ENCODE assay signal across 8 cellular contexts in the genomic region with DNA sequence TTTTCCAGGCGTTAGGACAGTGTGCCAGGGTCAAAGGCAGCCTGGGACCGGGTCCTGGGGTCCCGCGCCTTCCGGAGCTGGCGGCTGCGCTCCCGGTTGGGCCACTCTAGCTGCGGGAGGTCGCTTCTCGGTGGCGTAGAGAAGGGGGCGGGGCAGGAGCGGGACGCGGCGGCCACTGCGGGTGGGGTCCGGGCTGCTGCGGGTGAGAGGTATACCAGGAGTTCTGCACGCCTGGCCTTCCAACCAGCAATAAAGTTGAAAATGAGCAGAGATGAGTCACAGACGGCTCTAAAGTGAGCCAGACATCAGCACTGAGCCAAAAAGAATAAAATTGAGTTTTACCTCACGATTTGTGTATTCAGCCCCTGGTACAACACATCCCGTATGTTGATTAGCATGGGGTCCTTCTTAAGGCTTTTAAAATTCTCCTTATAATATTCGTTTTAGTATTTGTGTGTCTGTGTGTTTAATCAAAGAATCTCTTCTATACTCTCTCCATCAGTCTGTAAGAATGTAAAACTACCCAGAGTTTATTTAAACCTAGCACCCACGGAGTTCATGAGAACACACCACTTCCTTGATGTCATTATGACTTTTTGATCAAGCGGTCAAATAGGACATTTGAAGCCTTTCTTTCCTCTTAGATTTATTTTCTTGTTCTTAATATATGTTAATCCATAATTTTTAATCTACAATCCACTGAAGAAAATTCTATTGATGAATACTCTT. TPM values are rescaled to one million over a fixed set of nuclear protein-coding genes. Genes with fewer than 3 reads are reported as not detected.
A peak's percentile ranks its signal among the peaks of the same experiment; 100 is the strongest.
DNase-seq lines count a peak whose midpoint lies in the region; ATAC-seq lines count a peak whose summit lies in the region.

A gene (minus strand): TSS at position 108 of the 729 bp plus-strand sequence. CDS start 107 bp downstream, at position 1.

- H3K4me1 ChIP-seq in GM23248 (ENCODE audit: insufficient read depth) (no peaks in the 10 kb centered on the region), right cardiac atrium (ENCODE audit: control insufficient read depth, insufficient read depth, low read length) (no peaks in the 10 kb centered on the region)

- in situ Hi-C loops in GM23248 (cut with MboI), result no loop called here

- peak within 1 kb of the TSS; percentile 35 for H3K4me3 Mint-ChIP-seq in activated naive CD8-positive, alpha-beta T cell treated with anti-CD3 and anti-CD28 coated beads, Interleukin-2, amount 50 U/mL, for 24 hours

- H3K27ac ChIP-seq in GM23248 (no peak within 1 kb of the TSS), right cardiac atrium (ENCODE audit: low read length) (no peak within 1 kb of the TSS)

- H2AFZ ChIP-seq in GM23248, result peak within 1 kb of the TSS; percentile 90

- H3K9me3 Mint-ChIP-seq in activated naive CD8-positive, alpha-beta T cell treated with anti-CD3 and anti-CD28 coated beads, Interleukin-2, amount 50 U/mL, for 24 hours, result peaks cover 12% of the 10 kb centered on the region

- no peaks in the 10 kb centered on the region for H3F3A ChIP-seq in GM23248 (ENCODE audit: insufficient read depth)

- H3K79me2 ChIP-seq in GM23248 (ENCODE audit: insufficient read depth), result no peaks in the 10 kb centered on the region

- H3K36me3 Mint-ChIP-seq in activated naive CD8-positive, alpha-beta T cell treated with anti-CD3 and anti-CD28 coated beads, Interleukin-2, amount 50 U/mL, for 24 hours (ENCODE audit: low read depth), result peaks cover 3% of the 10 kb centered on the region

- DNase-seq in GM23248 (peak; percentile 63), NCI-H82 (lab: John Stamatoyannopoulos, UW) (peak; percentile 80), right cardiac atrium (peak; percentile 72 to 90 (median 90)), sciatic nerve (ENCODE audit: low spot score) (peak; percentile 71)
- peak; percentile 46 for DNase-seq in activated naive CD8-positive, alpha-beta T cell treated with anti-CD3 and anti-CD28 coated beads, Interleukin-2, amount 50 U/mL, for 24 hours

- H3K4me3 ChIP-seq in GM23248 (peak within 1 kb of the TSS; percentile 72), right cardiac atrium (ENCODE audit: low read length) (peak within 1 kb of the TSS; percentile 87)

- peak; percentile 57 for ATAC-seq in activated naive CD8-positive, alpha-beta T cell treated with anti-CD3 and anti-CD28 coated beads, Interleukin-2, amount 50 U/mL, for 24 hours
- ATAC-seq in right cardiac atrium (peak; percentile 98 to 99), sciatic nerve (peak; percentile 91), GM18498 (IDR thresholded peaks at IDR 0.05; ENCODE audit: unreplicated experiment) (no peak), GM21447 (IDR thresholded peaks at IDR 0.05; ENCODE audit: unreplicated experiment) (no peak), GM21526 (IDR thresholded peaks at IDR 0.05; ENCODE audit: low FRiP score, unreplicated experiment) (no peak)

- H3K9me3 ChIP-seq in GM23248 (ENCODE audit: low read depth) (peaks cover 5% of the 10 kb centered on the region), right cardiac atrium (ENCODE audit: control insufficient read depth, low read length) (no peaks in the 10 kb centered on the region)

- peak within 1 kb of the TSS; percentile 74 for H3K4me2 ChIP-seq in GM23248 (ENCODE audit: unreplicated experiment)

- no peak within 1 kb of the TSS for H3K27ac Mint-ChIP-seq in activated naive CD8-positive, alpha-beta T cell treated with anti-CD3 and anti-CD28 coated beads, Interleukin-2, amount 50 U/mL, for 24 hours

- no peaks in the 10 kb centered on the region for H4K20me1 ChIP-seq in GM23248 (ENCODE audit: insufficient read depth)

- peaks cover 5% of the 10 kb centered on the region for H3K4me1 Mint-ChIP-seq in activated naive CD8-positive, alpha-beta T cell treated with anti-CD3 and anti-CD28 coated beads, Interleukin-2, amount 50 U/mL, for 24 hours

- peaks cover 25% of the 10 kb centered on the region for H3K27me3 Mint-ChIP-seq in activated naive CD8-positive, alpha-beta T cell treated with anti-CD3 and anti-CD28 coated beads, Interleukin-2, amount 50 U/mL, for 24 hours

- H3K36me3 ChIP-seq in GM23248 (ENCODE audit: low read depth), result no peaks in the 10 kb centered on the region

- peak within 1 kb of the TSS; percentile 60 for H3K9ac ChIP-seq in GM23248

- no peaks in the 10 kb centered on the region for H3K27me3 ChIP-seq in GM23248 (replicated peaks; ENCODE audit: insufficient read depth)
- no peaks in the 10 kb centered on the region for H3K27me3 ChIP-seq in right cardiac atrium (ENCODE audit: control insufficient read depth, insufficient read depth)

- 42 to 56% methylated on average over 25 to 27 of the region's 27 CpGs for WGBS in GM23248 (ENCODE audit: low coverage in 1 of 2, low lambda C conversion rate in 2 of 2, missing lambda C conversion rate in 2 of 2), 2 experiments
- WGBS in right cardiac atrium, result 9% methylated on average over 27 of the region's 27 CpGs

- intact Hi-C loops in right cardiac atrium (cut with DNase I) (no loop called here), sciatic nerve (cut with DNase I) (no loop called here)

- no peaks in the 10 kb centered on the region for H3K9me2 ChIP-seq in GM23248 (ENCODE audit: insufficient read depth)

RNA-seq across cellular contexts. Expression of the gene that starts here (rescaled TPM):
- total RNA-seq in GM23248 (2014; rRNA removed; shearing (Covaris generic)), result not detected in 2 replicates
- polyA plus RNA-seq in GM23248 (2016; fragmentation: Nextera tagmentation; extraction: Ambion mirVana) (0.41 and 0.54 TPM in 2 replicates), right cardiac atrium (3.5 TPM)
- total RNA-seq in right cardiac atrium (1 to 10 TPM; 1.4 to 3.1 (median 2.6) TPM), sciatic nerve (0.49 TPM)

Comparison
In these comparisons a context has a peak if more than half of its experiments do, and no peak if none do; other contexts are left out.
1. Peak in DNase-seq, H3K4me3 ChIP-seq, H3K9ac ChIP-seq and H3K4me2 ChIP-seq in GM23248; RNA of the gene not detected or under 1 TPM.
2. Peak in DNase-seq and ATAC-seq in sciatic nerve; RNA of the gene not detected or under 1 TPM.
3. ATAC-seq: peak in activated naive CD8-positive, alpha-beta T cell treated with anti-CD3 and anti-CD28 coated beads, Interleukin-2, amount 50 U/mL, for 24 hours (single experiment) and right cardiac atrium (2 of 2); none in GM18498 (single experiment), GM21447 (single experiment) and GM21526 (single experiment).
4. Peak in every context shown above with its lines, with median percentiles within 50 percentile points of each other: DNase-seq.